In the genomic region with DNA sequence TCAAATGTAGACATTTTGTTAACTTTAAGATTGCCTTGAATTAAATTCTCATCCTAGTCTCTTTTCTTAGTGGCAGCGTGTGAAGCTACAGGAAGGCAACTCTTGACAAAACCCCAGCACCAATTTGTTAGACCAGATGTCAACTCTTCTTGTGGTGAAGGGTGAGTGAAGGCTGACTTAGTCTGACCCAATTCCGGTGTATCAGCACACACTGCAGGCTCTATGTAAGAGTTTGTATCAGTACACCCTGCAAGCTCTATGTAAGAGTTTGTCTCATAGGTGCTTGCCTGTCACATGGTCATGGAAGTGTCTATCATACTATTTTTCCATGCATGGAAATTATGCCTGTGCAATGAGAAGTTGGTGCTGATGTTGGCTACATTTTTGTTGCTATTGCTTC, we compare ENCODE assay signal across 1 cellular context.
TF ChIP-seq lines count a peak whose summit lies in the region.

No MANE protein-coding gene starts in this region.

TF ChIP-seq in K562, 482 proteins besides CTCF, POLR2A, EP300 and RAD21:
- TF ChIP-seq, protein P1, sequence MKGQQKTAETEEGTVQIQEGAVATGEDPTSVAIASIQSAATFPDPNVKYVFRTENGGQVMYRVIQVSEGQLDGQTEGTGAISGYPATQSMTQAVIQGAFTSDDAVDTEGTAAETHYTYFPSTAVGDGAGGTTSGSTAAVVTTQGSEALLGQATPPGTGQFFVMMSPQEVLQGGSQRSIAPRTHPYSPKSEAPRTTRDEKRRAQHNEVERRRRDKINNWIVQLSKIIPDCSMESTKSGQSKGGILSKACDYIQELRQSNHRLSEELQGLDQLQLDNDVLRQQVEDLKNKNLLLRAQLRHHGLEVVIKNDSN (CRISPR knock-in tag; IDR thresholded peaks at IDR 0.05) = peak; percentile 38; the same call in 1 of the 2 replicates
- no peak for TF ChIP-seq ZNF655 (CRISPR knock-in tag; IDR thresholded peaks at IDR 0.05)
- TF ChIP-seq RAD51 (IDR thresholded peaks at IDR 0.05; ENCODE audit: borderline replicate concordance, low read depth) = peak; percentile 31; the same call in 1 of the 2 replicates
- TF ChIP-seq, protein P2, sequence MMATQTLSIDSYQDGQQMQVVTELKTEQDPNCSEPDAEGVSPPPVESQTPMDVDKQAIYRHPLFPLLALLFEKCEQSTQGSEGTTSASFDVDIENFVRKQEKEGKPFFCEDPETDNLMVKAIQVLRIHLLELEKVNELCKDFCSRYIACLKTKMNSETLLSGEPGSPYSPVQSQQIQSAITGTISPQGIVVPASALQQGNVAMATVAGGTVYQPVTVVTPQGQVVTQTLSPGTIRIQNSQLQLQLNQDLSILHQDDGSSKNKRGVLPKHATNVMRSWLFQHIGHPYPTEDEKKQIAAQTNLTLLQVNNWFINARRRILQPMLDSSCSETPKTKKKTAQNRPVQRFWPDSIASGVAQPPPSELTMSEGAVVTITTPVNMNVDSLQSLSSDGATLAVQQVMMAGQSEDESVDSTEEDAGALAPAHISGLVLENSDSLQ (IDR thresholded peaks at IDR 0.05) = peak; percentile 16; the same call in 1 of the 2 replicates
